Comparison of ENCODE assay signal across 38 cellular contexts in genomic region chr3:96760956-96761355, GRCh38. TPM values are rescaled to one million over a fixed set of nuclear protein-coding genes. Genes with fewer than 3 reads are reported as not detected.
"Had no signal": no experiment of that assay in that cellular context is flagged by ENCODE, and none has a peak within 500 bp of the region (broad histone marks: within the 10 kb centered on the region; RNA-seq: fewer than 3 reads in every experiment).

No MANE protein-coding gene starts in this region.

- H3K27me3 ChIP-seq: adrenal gland, body of pancreas, brain microvascular endothelial cell, breast epithelium, cardiac muscle cell had no signal

- H3K27me3 Mint-ChIP-seq: activated B cell treated with CpG ODN at 0.5 μM for 24 hours; activated CD4-positive, alpha-beta memory T cell treated with anti-CD3 and anti-CD28 coated beads for 36 hours; activated CD4-positive, alpha-beta T cell treated with anti-CD3 and anti-CD28 coated beads, Interleukin-2, amount 10 ng/mL, durations not matched to agents 7 days and 5 days; activated CD8-positive, alpha-beta T cell treated with anti-CD3 and anti-CD28 coated beads for 36 hours; activated naive CD8-positive, alpha-beta T cell treated with anti-CD3 and anti-CD28 coated beads for 36 hours; central memory CD8-positive, alpha-beta T cell had no signal

- H3K9me3 Mint-ChIP-seq: activated CD4-positive, alpha-beta memory T cell treated with anti-CD3 and anti-CD28 coated beads for 36 hours; activated naive CD4-positive, alpha-beta T cell treated with anti-CD3 and anti-CD28 coated beads for 36 hours had no signal

- H3K27ac Mint-ChIP-seq: activated B cell treated with CpG ODN at 0.5 μM for 24 hours; activated CD4-positive, alpha-beta memory T cell treated with anti-CD3 and anti-CD28 coated beads for 36 hours; activated CD4-positive, alpha-beta T cell treated with anti-CD3 and anti-CD28 coated beads, Interleukin-2, amount 10 ng/mL, durations not matched to agents 7 days and 5 days; activated CD8-positive, alpha-beta T cell treated with anti-CD3 and anti-CD28 coated beads for 36 hours; activated naive CD4-positive, alpha-beta T cell treated with anti-CD3 and anti-CD28 coated beads for 36 hours; activated naive CD4-positive, alpha-beta T cell treated with anti-CD3 and anti-CD28 coated beads, Interleukin-2, amount 50 U/mL, for 72 hours; activated naive CD8-positive, alpha-beta T cell treated with anti-CD3 and anti-CD28 coated beads for 36 hours; activated T-cell treated with anti-CD3 and anti-CD28 coated beads, Interleukin-2, amount 50 U/mL, for 72 hours; activated T-helper 1 cell treated with anti-CD3 and anti-CD28 coated beads, Interleukin-12 subunit alpha, Interleukin-12 subunit beta, Interleukin-2, Interleukin-4 antibody, amounts not matched to agents 30 ng/mL and 10 ng/mL and 1 ng/mL, durations not matched to agents 14 hours and 24 hours and 36 hours; activated T-helper 17 cell treated with anti-CD3 and anti-CD28 coated beads, Interleukin-2, amount 50 U/mL, for 72 hours; T-helper 1 cell treated with Interleukin-12 subunit alpha and Interleukin-12 subunit beta and Interleukin-4 antibody, amounts not matched to agents 30 μg/mL and 1 μg/mL, for 36 hours; T-helper 2 cell treated with Interferon-gamma antibody and Interleukin-4, amounts not matched to agents 5 μg/mL and 100 μg/mL, for 36 hours had no signal

- H3K4me1 ChIP-seq: adrenal gland, body of pancreas, breast epithelium had no signal

- H3K36me3 Mint-ChIP-seq: activated CD4-positive, alpha-beta memory T cell treated with anti-CD3 and anti-CD28 coated beads for 36 hours; activated naive CD8-positive, alpha-beta T cell treated with anti-CD3 and anti-CD28 coated beads for 36 hours had no signal

- H3K4me1 Mint-ChIP-seq: activated B cell treated with CpG ODN at 0.5 μM for 24 hours; activated CD4-positive, alpha-beta T cell treated with anti-CD3 and anti-CD28 coated beads, Interleukin-2, amount 10 ng/mL, durations not matched to agents 7 days and 5 days; activated naive CD8-positive, alpha-beta T cell treated with anti-CD3 and anti-CD28 coated beads for 36 hours; activated T-helper 17 cell treated with anti-CD3 and anti-CD28 coated beads, Interleukin-2, amount 50 U/mL, for 72 hours; central memory CD8-positive, alpha-beta T cell had no signal

- ATAC-seq: activated CD8-positive, alpha-beta T cell treated with anti-CD3 and anti-CD28 coated beads for 36 hours; activated naive CD4-positive, alpha-beta T cell treated with anti-CD3 and anti-CD28 coated beads, Interleukin-2, amount 50 U/mL, for 72 hours; activated T-cell treated with anti-CD3 and anti-CD28 coated beads, Interleukin-2, amount 50 U/mL, for 4 hours; activated T-cell treated with anti-CD3 and anti-CD28 coated beads, Interleukin-2, amount 50 U/mL, for 72 hours; activated T-helper 17 cell treated with anti-CD3 and anti-CD28 coated beads, Interleukin-2, amount 50 U/mL, for 72 hours; body of pancreas had no signal

- H3K27ac ChIP-seq: adrenal gland, body of pancreas, brain microvascular endothelial cell, breast epithelium, cardiac muscle cell, VCaP had no signal

- H3K4me3 Mint-ChIP-seq: activated B cell treated with CpG ODN at 0.5 μM for 24 hours; activated CD4-positive, alpha-beta memory T cell treated with anti-CD3 and anti-CD28 coated beads for 36 hours; activated CD4-positive, alpha-beta T cell treated with anti-CD3 and anti-CD28 coated beads, Interleukin-2, amount 10 ng/mL, durations not matched to agents 7 days and 5 days; activated CD8-positive, alpha-beta T cell treated with anti-CD3 and anti-CD28 coated beads for 36 hours; activated naive CD4-positive, alpha-beta T cell treated with anti-CD3 and anti-CD28 coated beads for 36 hours; activated naive CD8-positive, alpha-beta T cell treated with anti-CD3 and anti-CD28 coated beads for 36 hours; activated T-cell treated with anti-CD3 and anti-CD28 coated beads, Interleukin-2, amount 50 U/mL, for 4 hours; activated T-cell treated with anti-CD3 and anti-CD28 coated beads, Interleukin-2, amount 50 U/mL, for 72 hours; activated T-helper 1 cell treated with anti-CD3 and anti-CD28 coated beads, Interleukin-12 subunit alpha, Interleukin-12 subunit beta, Interleukin-2, Interleukin-4 antibody, amounts not matched to agents 30 ng/mL and 10 ng/mL and 1 ng/mL, durations not matched to agents 14 hours and 24 hours and 36 hours; activated T-helper 17 cell treated with anti-CD3 and anti-CD28 coated beads, Interleukin-2, amount 50 U/mL, for 72 hours; central memory CD8-positive, alpha-beta T cell; T-helper 1 cell treated with Interleukin-12 subunit alpha and Interleukin-12 subunit beta and Interleukin-4 antibody, amounts not matched to agents 30 μg/mL and 1 μg/mL, for 36 hours; T-helper 2 cell treated with Interferon-gamma antibody and Interleukin-4, amounts not matched to agents 5 μg/mL and 100 μg/mL, for 36 hours had no signal

- H3K4me3 ChIP-seq: adrenal gland, body of pancreas, breast epithelium, cardiac muscle cell had no signal

- H3K36me3 ChIP-seq: adrenal gland, brain microvascular endothelial cell, breast epithelium, cardiac muscle cell had no signal

- DNase-seq: activated B cell treated with CpG ODN at 0.5 μM for 24 hours; activated CD4-positive, alpha-beta memory T cell treated with anti-CD3 and anti-CD28 coated beads for 36 hours; activated CD4-positive, alpha-beta T cell treated with anti-CD3 and anti-CD28 coated beads for 4 hours; activated CD4-positive, alpha-beta T cell treated with anti-CD3 and anti-CD28 coated beads, Interleukin-2, amount 10 ng/mL, durations not matched to agents 7 days and 5 days; activated CD4-positive, alpha-beta T cell treated with anti-CD3 and anti-CD28 coated beads, Interleukin-2, amount 50 U/mL, for 4 hours; activated CD4-positive, CD25-positive, alpha-beta regulatory T cell treated with anti-CD3 and anti-CD28 coated beads, Interleukin-2, amount 50 U/mL, for 72 hours; activated CD8-positive, alpha-beta memory T cell treated with anti-CD3 and anti-CD28 coated beads, Interleukin-2, amount 50 U/mL, for 4 hours; activated CD8-positive, alpha-beta T cell treated with anti-CD3 and anti-CD28 coated beads for 36 hours; activated effector memory CD4-positive, alpha-beta T cell treated with anti-CD3 and anti-CD28 coated beads, Interleukin-2, amount 50 U/mL, for 16 hours; activated gamma-delta T cell treated with Interleukin-2 at 50 U/mL for 16 hours; activated naive CD4-positive, alpha-beta T cell; activated naive CD4-positive, alpha-beta T cell treated with anti-CD3 and anti-CD28 coated beads for 36 hours; activated naive CD4-positive, alpha-beta T cell treated with anti-CD3 and anti-CD28 coated beads, Interleukin-2, amount 50 U/mL, for 16 hours; activated naive CD8-positive, alpha-beta T cell treated with anti-CD3 and anti-CD28 coated beads for 36 hours; activated T-cell treated with anti-CD3 and anti-CD28 coated beads for 4 hours; activated T-cell treated with anti-CD3 and anti-CD28 coated beads, Interleukin-2, amount 50 U/mL, for 1 hour; activated T-cell treated with anti-CD3 and anti-CD28 coated beads, Interleukin-2, amount 50 U/mL, for 4 hours; activated T-cell treated with anti-CD3 and anti-CD28 coated beads, Interleukin-2, amount 50 U/mL, for 72 hours; adrenal gland; amniotic stem cell; aorta; body of pancreas; brain microvascular endothelial cell; caudate nucleus; cerebellar nuclear complex; T-helper 1 cell; T-helper 2 cell; T-helper 9 cell had no signal

- H3K9me3 ChIP-seq: adrenal gland, body of pancreas, breast epithelium had no signal

RNA-seq across cellular contexts. Expression of gene EPHA6, which starts 53.4 kb away (rescaled TPM):
- total RNA-seq: activated B cell treated with CpG ODN at 0.5 μM for 24 hours; activated CD4-positive, alpha-beta memory T cell treated with anti-CD3 and anti-CD28 coated beads for 36 hours; activated CD4-positive, alpha-beta T cell treated with anti-CD3 and anti-CD28 coated beads, Interleukin-2, amount 10 ng/mL, durations not matched to agents 7 days and 5 days; activated CD8-positive, alpha-beta memory T cell treated with anti-CD3 and anti-CD28 coated beads for 36 hours; activated CD8-positive, alpha-beta T cell treated with anti-CD3 and anti-CD28 coated beads for 36 hours; activated naive CD4-positive, alpha-beta T cell treated with anti-CD3 and anti-CD28 coated beads for 36 hours; activated naive CD4-positive, alpha-beta T cell treated with anti-CD3 and anti-CD28 coated beads, Interleukin-2, amount 50 U/mL, for 72 hours; activated naive CD8-positive, alpha-beta T cell treated with anti-CD3 and anti-CD28 coated beads for 36 hours; activated T-cell treated with anti-CD3 and anti-CD28 coated beads, Interleukin-2, amount 50 U/mL, for 4 hours; activated T-cell treated with anti-CD3 and anti-CD28 coated beads, Interleukin-2, amount 50 U/mL, for 72 hours; activated T-helper 1 cell treated with anti-CD3 and anti-CD28 coated beads, Interleukin-12 subunit alpha, Interleukin-12 subunit beta, Interleukin-2, Interleukin-4 antibody, amounts not matched to agents 30 ng/mL and 10 ng/mL and 1 ng/mL, durations not matched to agents 14 hours and 24 hours and 36 hours; activated T-helper 17 cell treated with anti-CD3 and anti-CD28 coated beads, Interleukin-2, amount 50 U/mL, for 72 hours had no signal
- polyA plus RNA-seq: cardiac muscle cell had no signal
